Comparison of ENCODE assay signal across 14 cellular contexts in genomic region chr4:116499-116898, GRCh38. TPM values are rescaled to one million over a fixed set of nuclear protein-coding genes. Genes with fewer than 3 reads are reported as not detected.
A peak's percentile ranks its signal among the peaks of the same experiment; 100 is the strongest.
DNase-seq lines count a peak whose midpoint lies in the region; ATAC-seq and TF ChIP-seq lines count a peak whose summit lies in the region.
"Had no signal": no experiment of that assay in that cellular context is flagged by ENCODE, and none has a peak within 500 bp of the region (broad histone marks: within the 10 kb centered on the region; RNA-seq: fewer than 3 reads in every experiment).

No MANE protein-coding gene starts in this region.

- peaks cover 12 to 57% of the 10 kb centered on the region in 2 donors for H3K9me3 Mint-ChIP-seq in activated naive CD4-positive, alpha-beta T cell treated with anti-CD3 and anti-CD28 coated beads, Interleukin-2, amount 50 U/mL, for 72 hours
- H3K9me3 Mint-ChIP-seq in activated naive CD4-positive, alpha-beta T cell treated with anti-CD3 and anti-CD28 coated beads for 36 hours, result peaks cover 39% of the 10 kb centered on the region

- CTCF ChIA-PET in activated naive CD4-positive, alpha-beta T cell treated with anti-CD3 and anti-CD28 coated beads for 36 hours (lab: Charles Lee), result no interaction called here

- no peak overlapping the region for H3K9ac ChIP-seq in SU-DHL-6 (ENCODE audit: low read length)
- H3K9ac ChIP-seq: GM23248 had no signal

- H4K20me1 ChIP-seq in SU-DHL-6 (ENCODE audit: low read depth, low read length), result no peaks in the 10 kb centered on the region

- H3K4me3 Mint-ChIP-seq in activated naive CD4-positive, alpha-beta T cell treated with anti-CD3 and anti-CD28 coated beads for 36 hours, result no peak overlapping the region
- H3K4me3 Mint-ChIP-seq: B cell; CD4-positive, alpha-beta T cell had no signal

- H3K27ac Mint-ChIP-seq in activated naive CD4-positive, alpha-beta T cell treated with anti-CD3 and anti-CD28 coated beads, Interleukin-2, amount 50 U/mL, for 72 hours, result no peak overlapping the region
- no peak overlapping the region for H3K27ac Mint-ChIP-seq in activated naive CD4-positive, alpha-beta T cell treated with anti-CD3 and anti-CD28 coated beads for 36 hours
- H3K27ac Mint-ChIP-seq: B cell; CD4-positive, alpha-beta T cell had no signal

- H3K79me2 ChIP-seq in SU-DHL-6 (ENCODE audit: insufficient read depth, low read length), result no peaks in the 10 kb centered on the region

- peaks cover 26 to 49% of the 10 kb centered on the region in 2 donors for H3K36me3 Mint-ChIP-seq in activated naive CD4-positive, alpha-beta T cell treated with anti-CD3 and anti-CD28 coated beads, Interleukin-2, amount 50 U/mL, for 72 hours
- peaks cover 9% of the 10 kb centered on the region for H3K36me3 Mint-ChIP-seq in activated naive CD4-positive, alpha-beta T cell treated with anti-CD3 and anti-CD28 coated beads for 36 hours (ENCODE audit: low read depth)

- peaks cover 12% of the 10 kb centered on the region for H3K4me1 Mint-ChIP-seq in activated naive CD4-positive, alpha-beta T cell treated with anti-CD3 and anti-CD28 coated beads for 36 hours (ENCODE audit: low read depth)

- H3K9me3 ChIP-seq in SU-DHL-6 (ENCODE audit: insufficient read depth, low read length), result peaks cover 12% of the 10 kb centered on the region; the same call in 1 of the 2 replicates

- TF ChIP-seq CTCF in SU-DHL-6 (IDR thresholded peaks at IDR 0.05; ENCODE audit: insufficient read depth, low read length, poor library complexity, severe bottlenecking), result no peak

- H3F3A ChIP-seq in SU-DHL-6 (ENCODE audit: insufficient read depth), result no peaks in the 10 kb centered on the region

- no peaks in the 10 kb centered on the region for H3K36me3 ChIP-seq in SU-DHL-6 (ENCODE audit: low read length)

- peak overlapping the region; percentile 63 for H3K27ac ChIP-seq in SU-DHL-6 (ENCODE audit: low read depth, low read length)
- H3K27ac ChIP-seq: GM23248, HL-60 had no signal

- H3K4me2 ChIP-seq in SU-DHL-6 (ENCODE audit: low read depth, low read length, poor library complexity, severe bottlenecking), result peak overlapping the region; percentile 31

- intact Hi-C loops in activated naive CD4-positive, alpha-beta T cell treated with anti-CD3 and anti-CD28 coated beads for 36 hours (cut with micrococcal nuclease), result no loop called here

- H3K27me3 ChIP-seq in SU-DHL-6 (ENCODE audit: low read length), result no peaks in the 10 kb centered on the region

- H3K4me3 ChIP-seq in SU-DHL-6 (ENCODE audit: insufficient read depth, low read length, poor library complexity, severe bottlenecking), result no peak overlapping the region
- H3K4me3 ChIP-seq: GM23248 had no signal

- ATAC-seq in activated naive CD4-positive, alpha-beta T cell treated with anti-CD3 and anti-CD28 coated beads, Interleukin-2, amount 50 U/mL, for 72 hours, result peak; percentile 55 to 70
- no peak for ATAC-seq in GM18498 (IDR thresholded peaks at IDR 0.05; ENCODE audit: unreplicated experiment)

- peaks cover 2% of the 10 kb centered on the region for H3K27me3 Mint-ChIP-seq in activated naive CD4-positive, alpha-beta T cell treated with anti-CD3 and anti-CD28 coated beads for 36 hours (ENCODE audit: low read depth)

- H2AFZ ChIP-seq in SU-DHL-6 (ENCODE audit: low read depth, low read length, severe bottlenecking), result peak overlapping the region; percentile 29
- H2AFZ ChIP-seq: GM23248 had no signal

- no peaks in the 10 kb centered on the region for H3K9me2 ChIP-seq in SU-DHL-6 (replicated peaks; ENCODE audit: insufficient read depth, low read length)

- no peak for DNase-seq in activated naive CD4-positive, alpha-beta T cell treated with anti-CD3 and anti-CD28 coated beads, Interleukin-2, amount 50 U/mL, for 72 hours (ENCODE audit: low spot score in 2 of 2)
- DNase-seq in activated naive CD4-positive, alpha-beta T cell treated with anti-CD3 and anti-CD28 coated beads for 36 hours, result no peak
- peak; percentile 72 for DNase-seq in MV-4-11 (lab: John Stamatoyannopoulos, UW)
- peak; percentile 26 for DNase-seq in germinal center (ENCODE audit: low spot score)
- no peak for DNase-seq in mucosa of gallbladder (ENCODE audit: low spot score)
- DNase-seq: C1 segment of cervical spinal cord; CD4-positive, alpha-beta T cell; DMS79; GM23248; H7 had no signal

RNA-seq across cellular contexts. Expression of gene ZNF718, which starts 7.8 kb away (rescaled TPM):
- total RNA-seq in activated naive CD4-positive, alpha-beta T cell treated with anti-CD3 and anti-CD28 coated beads, Interleukin-2, amount 50 U/mL, for 72 hours, result 1 to 10 TPM; 2.6 to 8.9 TPM
- total RNA-seq in activated naive CD4-positive, alpha-beta T cell treated with anti-CD3 and anti-CD28 coated beads for 36 hours, result 10 to 100 TPM; 12.2 to 12.8 TPM
- total RNA-seq in mucosa of gallbladder, result 11.6 TPM

Comparison
In these comparisons a context has a peak if more than half of its experiments do, and no peak if none do; other contexts are left out.
1. DNase-seq: peak in MV-4-11 (single experiment) and germinal center (single experiment); none in activated naive CD4-positive, alpha-beta T cell treated with anti-CD3 and anti-CD28 coated beads, Interleukin-2, amount 50 U/mL, for 72 hours (0 of 2), activated naive CD4-positive, alpha-beta T cell treated with anti-CD3 and anti-CD28 coated beads for 36 hours (single experiment) and mucosa of gallbladder (single experiment).